In the genomic region with DNA sequence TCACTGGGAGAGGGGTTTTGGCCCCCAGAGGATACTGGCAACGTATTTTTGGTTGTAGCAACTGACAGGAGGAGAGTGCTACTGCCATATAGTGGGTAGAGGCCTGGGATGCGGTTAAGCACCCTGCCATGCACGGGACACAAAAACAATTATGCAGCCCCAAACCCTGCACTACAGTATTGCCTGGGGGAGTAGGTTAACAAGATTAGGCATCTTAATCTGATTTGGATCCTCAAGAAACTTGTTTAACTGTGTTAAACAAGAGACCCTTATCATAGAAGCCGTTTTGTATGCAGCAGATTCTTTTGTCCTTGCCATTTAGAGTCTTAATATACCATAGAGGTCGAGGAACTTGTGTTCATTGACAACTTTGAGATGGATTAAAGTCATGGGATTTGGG, we compare ENCODE assay signal across 1 cellular context.
TF ChIP-seq lines count a peak whose summit lies in the region.

No MANE protein-coding gene starts in this region.

TF ChIP-seq in SK-N-SH, 30 proteins besides CTCF, POLR2A, EP300 and RAD21 (continued from another document):
- no peak for TF ChIP-seq REST (IDR thresholded peaks at IDR 0.05; ENCODE audit: low read depth, low read length)
- no peak for TF ChIP-seq CHD2 (IDR thresholded peaks at IDR 0.05; ENCODE audit: low read length, partially characterized antibody)
- TF ChIP-seq, protein P1, sequence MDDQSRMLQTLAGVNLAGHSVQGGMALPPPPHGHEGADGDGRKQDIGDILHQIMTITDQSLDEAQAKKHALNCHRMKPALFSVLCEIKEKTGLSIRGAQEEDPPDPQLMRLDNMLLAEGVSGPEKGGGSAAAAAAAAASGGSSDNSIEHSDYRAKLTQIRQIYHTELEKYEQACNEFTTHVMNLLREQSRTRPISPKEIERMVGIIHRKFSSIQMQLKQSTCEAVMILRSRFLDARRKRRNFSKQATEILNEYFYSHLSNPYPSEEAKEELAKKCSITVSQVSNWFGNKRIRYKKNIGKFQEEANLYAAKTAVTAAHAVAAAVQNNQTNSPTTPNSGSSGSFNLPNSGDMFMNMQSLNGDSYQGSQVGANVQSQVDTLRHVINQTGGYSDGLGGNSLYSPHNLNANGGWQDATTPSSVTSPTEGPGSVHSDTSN (IDR thresholded peaks at IDR 0.05): no peak
- TF ChIP-seq GABPA (IDR thresholded peaks at IDR 0.05; ENCODE audit: low read depth): no peak
- TF ChIP-seq, protein P2, sequence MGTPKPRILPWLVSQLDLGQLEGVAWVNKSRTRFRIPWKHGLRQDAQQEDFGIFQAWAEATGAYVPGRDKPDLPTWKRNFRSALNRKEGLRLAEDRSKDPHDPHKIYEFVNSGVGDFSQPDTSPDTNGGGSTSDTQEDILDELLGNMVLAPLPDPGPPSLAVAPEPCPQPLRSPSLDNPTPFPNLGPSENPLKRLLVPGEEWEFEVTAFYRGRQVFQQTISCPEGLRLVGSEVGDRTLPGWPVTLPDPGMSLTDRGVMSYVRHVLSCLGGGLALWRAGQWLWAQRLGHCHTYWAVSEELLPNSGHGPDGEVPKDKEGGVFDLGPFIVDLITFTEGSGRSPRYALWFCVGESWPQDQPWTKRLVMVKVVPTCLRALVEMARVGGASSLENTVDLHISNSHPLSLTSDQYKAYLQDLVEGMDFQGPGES (IDR thresholded peaks at IDR 0.05; ENCODE audit: low read depth, low read length): no peak
- no peak for TF ChIP-seq SMC3 (IDR thresholded peaks at IDR 0.05; ENCODE audit: low read depth, low read length)
- TF ChIP-seq GATA2 (CRISPR knock-in tag; IDR thresholded peaks at IDR 0.05): no peak
- TF ChIP-seq TEAD4 (IDR thresholded peaks at IDR 0.05; ENCODE audit: borderline replicate concordance, insufficient read depth): no peak
- TF ChIP-seq RFX5 (IDR thresholded peaks at IDR 0.05; ENCODE audit: low read length): no peak
- no peak for TF ChIP-seq MEF2A (IDR thresholded peaks at IDR 0.05; ENCODE audit: borderline replicate concordance, low read depth)
- TF ChIP-seq, protein P3, sequence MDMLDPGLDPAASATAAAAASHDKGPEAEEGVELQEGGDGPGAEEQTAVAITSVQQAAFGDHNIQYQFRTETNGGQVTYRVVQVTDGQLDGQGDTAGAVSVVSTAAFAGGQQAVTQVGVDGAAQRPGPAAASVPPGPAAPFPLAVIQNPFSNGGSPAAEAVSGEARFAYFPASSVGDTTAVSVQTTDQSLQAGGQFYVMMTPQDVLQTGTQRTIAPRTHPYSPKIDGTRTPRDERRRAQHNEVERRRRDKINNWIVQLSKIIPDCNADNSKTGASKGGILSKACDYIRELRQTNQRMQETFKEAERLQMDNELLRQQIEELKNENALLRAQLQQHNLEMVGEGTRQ (IDR thresholded peaks at IDR 0.05; ENCODE audit: borderline replicate concordance, low read depth, low read length): no peak
- no peak for TF ChIP-seq FOXJ3 (CRISPR knock-in tag; IDR thresholded peaks at IDR 0.05)
- no peak for TF ChIP-seq NRF1 (IDR thresholded peaks at IDR 0.05; ENCODE audit: low read depth, low read length)
TF ChIP-seq in SK-N-SH: peak in this region for 0.
